Comparison of ENCODE assay signal across 16 cellular contexts in the genomic region with DNA sequence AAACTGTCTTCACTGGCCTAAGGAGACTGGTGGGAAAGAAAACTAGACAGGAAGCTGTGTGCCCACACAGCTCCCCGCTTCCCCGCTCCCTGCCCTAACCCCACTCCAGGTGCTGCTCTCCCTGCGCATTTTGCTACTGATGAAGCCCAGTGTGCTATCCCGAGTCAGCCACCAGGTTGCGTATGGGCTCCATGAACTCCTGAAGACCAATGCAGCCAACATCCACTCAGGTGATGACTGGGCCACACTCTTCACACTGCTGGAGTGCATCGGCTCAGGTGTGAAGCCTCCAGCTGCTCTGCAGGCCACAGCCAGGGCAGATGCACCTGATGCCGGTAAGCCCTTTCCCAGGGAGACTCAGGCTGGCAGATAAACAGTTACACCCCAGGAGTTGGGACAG. TPM values are rescaled to one million over a fixed set of nuclear protein-coding genes. Genes with fewer than 3 reads are reported as not detected.
DNase-seq lines count a peak whose midpoint lies in the region; ATAC-seq and TF ChIP-seq lines count a peak whose summit lies in the region.
"Had no signal": no experiment of that assay in that cellular context is flagged by ENCODE, and none has a peak within 500 bp of the region (broad histone marks: within the 10 kb centered on the region; RNA-seq: fewer than 3 reads in every experiment).

No MANE protein-coding gene starts in this region.

- no peak overlapping the region for H2BK20ac ChIP-seq in IMR-90 (ENCODE audit: low read depth, low read length)

- no peak overlapping the region for H3K18ac ChIP-seq in IMR-90 (ENCODE audit: low read depth, low read length)

- no peak for TF ChIP-seq POLR2A in IMR-90 (IDR thresholded peaks at IDR 0.05; ENCODE audit: low read depth, low read length)

- no peak overlapping the region for H2AK5ac ChIP-seq in IMR-90 (ENCODE audit: low read depth, low read length)

- no peak overlapping the region for H3K27ac ChIP-seq in IMR-90 (ENCODE audit: insufficient read depth, low read length)
- H3K27ac ChIP-seq: body of pancreas, right atrium auricular region had no signal

- WGBS in IMR-90 (ENCODE audit: extremely low coverage in 2 of 2, insufficient read length in 1 of 2), 2 experiments, result 63% methylated on average over 1 of the region's 7 CpGs; no CpG with 5 or more reads in 1 of the 2 experiments

- H3K36me3 Mint-ChIP-seq in activated CD4-positive, alpha-beta T cell treated with anti-CD3 and anti-CD28 coated beads, Interleukin-2, amount 10 ng/mL, durations not matched to agents 24 days and 14 days (ENCODE audit: low read depth), result peaks cover 59% of the 10 kb centered on the region
- H3K36me3 Mint-ChIP-seq in natural killer cell, result peaks cover 3% of the 10 kb centered on the region

- H3K79me1 ChIP-seq in IMR-90 (ENCODE audit: low read depth in 1 of 2, low read length in 2 of 2), result peaks cover 5 to 7% of the 10 kb centered on the region in 2 experiments; a peak in 1 of 4 replicates

- H4K8ac ChIP-seq in IMR-90 (ENCODE audit: low read depth in 2 of 2, low read length in 2 of 2), result no peak overlapping the region

- no peak overlapping the region for H2BK15ac ChIP-seq in IMR-90 (ENCODE audit: low read depth, low read length)

- CTCF ChIA-PET in IMR-90 (lab: Yijun Ruan, JAX), result no interaction called here

- peak; percentile 62 for DNase-seq in activated CD4-positive, alpha-beta T cell treated with anti-CD3 and anti-CD28 coated beads, Interleukin-2, amount 10 ng/mL, durations not matched to agents 24 days and 14 days
- DNase-seq in activated CD4-positive, alpha-beta T cell treated with anti-CD3 and anti-CD28 coated beads for 48 hours, result no peak
- DNase-seq in IMR-90 (no peak), choroid plexus epithelial cell (ENCODE audit: low read depth) (no peak), natural killer cell (no peak), NCI-H1694 (lab: John Stamatoyannopoulos, UW) (no peak), NCI-H748 treated with DMSO at 0.1 percent for 48 hours (lab: John Stamatoyannopoulos, UW) (no peak), NCI-H2171 treated with DMSO at 0.1 percent for 48 hours (lab: John Stamatoyannopoulos, UW) (no peak)
- DNase-seq: ACHN; activated effector memory CD4-positive, alpha-beta T cell treated with anti-CD3 and anti-CD28 coated beads, Interleukin-2, amount 50 U/mL, for 16 hours; body of pancreas; MG63; NCI-H2081 treated with DMSO at 0.1 percent for 48 hours; stimulated activated CD4-positive, alpha-beta T cell treated with anti-CD3 and anti-CD28 coated beads, Interleukin-2, amount 100 ng/mL, for 24 hours; T1000 had no signal

- no peak overlapping the region for H4K91ac ChIP-seq in IMR-90 (ENCODE audit: insufficient read depth, low read depth, low read length)

- 0 out of 2 replicates have a peak, but pooled peaks cover 4% of the 10 kb centered on the region for H4K20me1 ChIP-seq in IMR-90 (ENCODE audit: insufficient read depth, low read length)

- in situ Hi-C loops in IMR-90 (cut with MboI; ENCODE audit: low sequenced_read_pairs), result no loop called here

- no peak overlapping the region for H3K4me2 ChIP-seq in IMR-90 (ENCODE audit: low read depth, low read length)

- H3K27me3 Mint-ChIP-seq in activated CD4-positive, alpha-beta T cell treated with anti-CD3 and anti-CD28 coated beads, Interleukin-2, amount 10 ng/mL, durations not matched to agents 24 days and 14 days, result no peaks in the 10 kb centered on the region
- no peaks in the 10 kb centered on the region for H3K27me3 Mint-ChIP-seq in natural killer cell (ENCODE audit: low read depth in 2 of 2)

- no peaks in the 10 kb centered on the region for H3K9me1 ChIP-seq in IMR-90 (ENCODE audit: insufficient read depth, low read length)

- H3K4me3 Mint-ChIP-seq in activated CD4-positive, alpha-beta T cell treated with anti-CD3 and anti-CD28 coated beads, Interleukin-2, amount 10 ng/mL, durations not matched to agents 24 days and 14 days, result no peak overlapping the region
- no peak overlapping the region for H3K4me3 Mint-ChIP-seq in natural killer cell

- intact Hi-C loops in activated CD4-positive, alpha-beta T cell treated with anti-CD3 and anti-CD28 coated beads, Interleukin-2, amount 10 ng/mL, durations not matched to agents 24 days and 14 days (cut with micrococcal nuclease), result no loop called here
- intact Hi-C loops in IMR-90 (cut with micrococcal nuclease) (no loop called here), natural killer cell (cut with micrococcal nuclease) (no loop called here)

- H2BK5ac ChIP-seq in IMR-90 (ENCODE audit: low read depth, low read length, poor library complexity, severe bottlenecking), result no peak overlapping the region

- H2AK9ac ChIP-seq in IMR-90 (replicated peaks; ENCODE audit: low read depth, low read length, poor library complexity), result no peak overlapping the region

- no peak overlapping the region for H3K14ac ChIP-seq in IMR-90 (replicated peaks; ENCODE audit: low read depth, low read length)

- no peak overlapping the region for H3K56ac ChIP-seq in IMR-90 (ENCODE audit: extremely low read depth, insufficient read depth, low read length)

- H4K5ac ChIP-seq in IMR-90 (ENCODE audit: low read depth, low read length), result no peak overlapping the region

- H3K4me1 ChIP-seq in IMR-90 (ENCODE audit: control insufficient read depth, insufficient read depth, low read length), result no peaks in the 10 kb centered on the region
- H3K4me1 ChIP-seq: body of pancreas, right atrium auricular region had no signal

- no peak overlapping the region for H3K23ac ChIP-seq in IMR-90 (ENCODE audit: low read depth, low read length)

- no peak for TF ChIP-seq RAD21 in IMR-90 (IDR thresholded peaks at IDR 0.05; ENCODE audit: low read length)

- TF ChIP-seq CTCF in IMR-90 (conservative IDR thresholded peaks at IDR 0.05; ENCODE audit: low read depth, low read length), result 0 out of 2 replicates have a peak, but pooled peaks have one; percentile 10
- TF ChIP-seq CTCF in choroid plexus epithelial cell (conservative IDR thresholded peaks at IDR 0.05; ENCODE audit: low read depth, low read length), result peak; percentile 40
- no peak for TF ChIP-seq CTCF in natural killer cell (IDR thresholded peaks at IDR 0.05)

- no peak overlapping the region for H2BK120ac ChIP-seq in IMR-90 (ENCODE audit: low read depth, low read length)

- no peak overlapping the region for H3K4ac ChIP-seq in IMR-90 (ENCODE audit: low read depth, low read length)

- dilution Hi-C loops in IMR-90 (cut with HindIII; ENCODE audit: low sequenced_read_pairs, unreplicated experiment), result no loop called here

- no peaks in the 10 kb centered on the region for H3K4me1 Mint-ChIP-seq in activated CD4-positive, alpha-beta T cell treated with anti-CD3 and anti-CD28 coated beads, Interleukin-2, amount 10 ng/mL, durations not matched to agents 24 days and 14 days
- H3K4me1 Mint-ChIP-seq in natural killer cell, result no peaks in the 10 kb centered on the region

- no TSS peak for BruUV-seq in IMR-90 (replicated peaks; lab: Mats Ljungman, UMichigan)

- no peaks in the 10 kb centered on the region for H3K27me3 ChIP-seq in IMR-90 (ENCODE audit: control insufficient read depth, insufficient read depth, low read length)
- H3K27me3 ChIP-seq: body of pancreas, MG63, right atrium auricular region had no signal

- no peak overlapping the region for H3K9ac ChIP-seq in IMR-90 (ENCODE audit: low read depth, low read length)

- H2AFZ ChIP-seq in IMR-90 (replicated peaks; ENCODE audit: low read length, poor library complexity), result peak overlapping the region; percentile 13

- no peaks in the 10 kb centered on the region for H3K9me3 ChIP-seq in IMR-90 (ENCODE audit: control insufficient read depth, insufficient read depth, low read length)
- H3K9me3 ChIP-seq: body of pancreas, MG63 had no signal

- peaks cover 1% of the 10 kb centered on the region for H3K9me3 Mint-ChIP-seq in activated CD4-positive, alpha-beta T cell treated with anti-CD3 and anti-CD28 coated beads, Interleukin-2, amount 10 ng/mL, durations not matched to agents 24 days and 14 days
- H3K9me3 Mint-ChIP-seq in natural killer cell, result no peaks in the 10 kb centered on the region

- ATAC-seq in IMR-90 (ENCODE audit: low read depth) (no peak), natural killer cell (peak in 2 of 3 donors; percentile 38 to 45)
- ATAC-seq: body of pancreas had no signal

- H3K4me3 ChIP-seq in IMR-90 (ENCODE audit: insufficient read depth, low read depth, low read length) (no peak overlapping the region), choroid plexus epithelial cell (ENCODE audit: low read depth, low read length) (no peak overlapping the region)
- H3K4me3 ChIP-seq: body of pancreas, MG63, right atrium auricular region had no signal

- H3K36me3 ChIP-seq in IMR-90 (ENCODE audit: control insufficient read depth, insufficient read depth, low read length), result peaks cover 60% of the 10 kb centered on the region

- POLR2A ChIA-PET in IMR-90 (lab: Charles Lee; ENCODE audit: unreplicated experiment), result no interaction called here

- no peak overlapping the region for H3K27ac Mint-ChIP-seq in activated CD4-positive, alpha-beta T cell treated with anti-CD3 and anti-CD28 coated beads, Interleukin-2, amount 10 ng/mL, durations not matched to agents 24 days and 14 days
- H3K27ac Mint-ChIP-seq in natural killer cell, result no peak overlapping the region

RNA-seq across cellular contexts. Expression of a gene that starts 20.3 kb away (rescaled TPM):
- total RNA-seq in activated CD4-positive, alpha-beta T cell treated with anti-CD3 and anti-CD28 coated beads, Interleukin-2, amount 10 ng/mL, durations not matched to agents 24 days and 14 days, result 300 and 311 TPM in 2 replicates
- total RNA-seq in IMR-90 (2012; rRNA removed) (16.1 TPM in 2 replicates), natural killer cell (100 to 1,000 TPM; 201 to 264 (median 246) TPM)
- polyA plus RNA-seq in IMR-90 (2012; rRNA removed), result 32.3 and 34.7 TPM in 2 replicates
- polyA plus RNA-seq in IMR-90 (2012; cell fraction: cytosol; rRNA removed), result 27.9 and 40.3 TPM in 2 replicates
- polyA plus RNA-seq in IMR-90 (2012; cell fraction: nucleus; rRNA removed; ENCODE audit: low replicate concordance), result 81.8 and 143 TPM in 2 replicates

RNA-seq across cellular contexts. Expression of a gene that starts 43.3 kb away (rescaled TPM):
- total RNA-seq in activated CD4-positive, alpha-beta T cell treated with anti-CD3 and anti-CD28 coated beads, Interleukin-2, amount 10 ng/mL, durations not matched to agents 24 days and 14 days, result 10.4 and 12.1 TPM in 2 replicates
- total RNA-seq in IMR-90 (2012; rRNA removed) (1.4 and 2.0 TPM in 2 replicates), natural killer cell (1 to 10 TPM; 1.9 to 2.4 (median 2.1) TPM)
- 4.4 and 5.8 TPM in 2 replicates for polyA plus RNA-seq in IMR-90 (2012; rRNA removed)
- 2.1 and 6.4 TPM in 2 replicates for polyA plus RNA-seq in IMR-90 (2012; cell fraction: cytosol; rRNA removed)
- 6.6 and 10.9 TPM in 2 replicates for polyA plus RNA-seq in IMR-90 (2012; cell fraction: nucleus; rRNA removed; ENCODE audit: low replicate concordance)

RNA-seq across cellular contexts. Expression of a gene that starts 45.4 kb away (rescaled TPM):
- 14.0 and 16.4 TPM in 2 replicates for total RNA-seq in activated CD4-positive, alpha-beta T cell treated with anti-CD3 and anti-CD28 coated beads, Interleukin-2, amount 10 ng/mL, durations not matched to agents 24 days and 14 days
- total RNA-seq in IMR-90 (2012; rRNA removed), result 2.5 and 3.0 TPM in 2 replicates
- 8.4 and 13.6 TPM in 2 replicates for polyA plus RNA-seq in IMR-90 (2012; rRNA removed)
- polyA plus RNA-seq in IMR-90 (2012; cell fraction: cytosol; rRNA removed), result 18.3 and 20.0 TPM in 2 replicates
- polyA plus RNA-seq in IMR-90 (2012; cell fraction: nucleus; rRNA removed; ENCODE audit: low replicate concordance), result 23.1 and 53.1 TPM in 2 replicates
- total RNA-seq in natural killer cell, result 10 to 100 TPM; 15.2 to 17.4 (median 15.5) TPM

RNA-seq across cellular contexts. Expression of a gene that starts 57.1 kb away (rescaled TPM):
- 64.2 and 67.6 TPM in 2 replicates for total RNA-seq in activated CD4-positive, alpha-beta T cell treated with anti-CD3 and anti-CD28 coated beads, Interleukin-2, amount 10 ng/mL, durations not matched to agents 24 days and 14 days
- total RNA-seq in IMR-90 (2012; rRNA removed) (43.6 and 55.7 TPM in 2 replicates), natural killer cell (10 to 100 TPM; 35.0 to 43.0 (median 37.7) TPM)
- polyA plus RNA-seq in IMR-90 (2012; rRNA removed), result 84.9 and 87.6 TPM in 2 replicates
- 81.3 and 97.7 TPM in 2 replicates for polyA plus RNA-seq in IMR-90 (2012; cell fraction: cytosol; rRNA removed)
- polyA plus RNA-seq in IMR-90 (2012; cell fraction: nucleus; rRNA removed; ENCODE audit: low replicate concordance), result 105 and 123 TPM in 2 replicates

Comparison
In these comparisons a context has a peak if more than half of its experiments do, and no peak if none do; other contexts are left out.
1. RNA of a gene that starts 20.3 kb away (total RNA-seq): 300 to 311 TPM in activated CD4-positive, alpha-beta T cell treated with anti-CD3 and anti-CD28 coated beads, Interleukin-2, amount 10 ng/mL, durations not matched to agents 24 days and 14 days and 201 to 264 TPM in natural killer cell; 16.1 TPM in IMR-90; every median in the first group is over 10 times any median in the second.